28 cellular contexts compared by ENCODE assay signal in genomic region chr2:29954316-29954715, GRCh38. TPM values are rescaled to one million over a fixed set of nuclear protein-coding genes. Genes with fewer than 3 reads are reported as not detected.
"Had no signal": no experiment of that assay in that cellular context is flagged by ENCODE, and none has a peak within 500 bp of the region (broad histone marks: within the 10 kb centered on the region; RNA-seq: fewer than 3 reads in every experiment).

No MANE protein-coding gene starts in this region.

- H3K4me1 Mint-ChIP-seq: activated B cell treated with CpG ODN at 0.5 μM for 24 hours; activated CD4-positive, alpha-beta T cell treated with anti-CD3 and anti-CD28 coated beads, Interleukin-2, amount 10 ng/mL, durations not matched to agents 24 days and 14 days; activated T-helper 17 cell treated with anti-CD3 and anti-CD28 coated beads, Interleukin-2, amount 50 U/mL, for 72 hours; T-cell had no signal

- H3K27ac ChIP-seq: adrenal gland, breast epithelium, PC-9 had no signal

- H3K9me3 Mint-ChIP-seq: activated B cell treated with CpG ODN at 0.5 μM for 24 hours; activated CD4-positive, alpha-beta T cell treated with anti-CD3 and anti-CD28 coated beads, Interleukin-2, amount 10 ng/mL, durations not matched to agents 24 days and 14 days; activated naive CD4-positive, alpha-beta T cell treated with anti-CD3 and anti-CD28 coated beads for 36 hours; activated T-helper 17 cell treated with anti-CD3 and anti-CD28 coated beads, Interleukin-2, amount 50 U/mL, for 72 hours had no signal

- H3K36me3 Mint-ChIP-seq: activated naive CD8-positive, alpha-beta T cell; T-cell had no signal

- H3K4me2 ChIP-seq: PC-9 had no signal

- H3K27ac Mint-ChIP-seq: activated B cell treated with CpG ODN at 0.5 μM for 24 hours; activated CD4-positive, alpha-beta T cell treated with anti-CD3 and anti-CD28 coated beads, Interleukin-2, amount 10 ng/mL, durations not matched to agents 24 days and 14 days; activated naive CD4-positive, alpha-beta T cell treated with anti-CD3 and anti-CD28 coated beads for 36 hours; activated naive CD8-positive, alpha-beta T cell; activated T-helper 17 cell treated with anti-CD3 and anti-CD28 coated beads, Interleukin-2, amount 50 U/mL, for 72 hours; T-cell had no signal

- H2AFZ ChIP-seq: PC-9 had no signal

- H3K36me3 ChIP-seq: adrenal gland, breast epithelium had no signal

- DNase-seq: activated B cell treated with CpG ODN at 0.5 μM for 24 hours; activated CD4-positive, alpha-beta T cell treated with anti-CD3 and anti-CD28 coated beads for 1 hour; activated CD4-positive, alpha-beta T cell treated with anti-CD3 and anti-CD28 coated beads, Interleukin-2, amount 10 ng/mL, durations not matched to agents 24 days and 14 days; activated CD4-positive, alpha-beta T cell treated with anti-CD3 and anti-CD28 coated beads, Interleukin-2, amount 50 U/mL, for 48 hours; activated gamma-delta T cell; activated naive CD4-positive, alpha-beta T cell treated with anti-CD3 and anti-CD28 coated beads for 36 hours; activated T-cell treated with anti-CD3 and anti-CD28 coated beads for 4 hours; activated T-cell treated with anti-CD3 and anti-CD28 coated beads, Interleukin-2, amount 50 U/mL, for 48 hours; adrenal gland; anterior cingulate cortex; caudate nucleus; Kasumi-1; NCI-H146; NCI-H187 treated with DMSO at 0.1 percent for 48 hours; NCI-H2081 treated with DMSO at 0.1 percent for 48 hours; NCI-H345; NCI-H510A; NCI-H526 treated with DMSO at 0.1 percent for 48 hours; NCI-H82; PC-9; SHP77 treated with DMSO at 0.1 percent for 48 hours; T-cell; T-helper 2 cell; T1000 had no signal

- H3K4me3 Mint-ChIP-seq: activated B cell treated with CpG ODN at 0.5 μM for 24 hours; activated CD4-positive, alpha-beta T cell treated with anti-CD3 and anti-CD28 coated beads, Interleukin-2, amount 10 ng/mL, durations not matched to agents 24 days and 14 days; activated naive CD4-positive, alpha-beta T cell treated with anti-CD3 and anti-CD28 coated beads for 36 hours; activated naive CD8-positive, alpha-beta T cell; activated T-helper 17 cell treated with anti-CD3 and anti-CD28 coated beads, Interleukin-2, amount 50 U/mL, for 72 hours; T-cell had no signal

- H3K4me3 ChIP-seq: adrenal gland, breast epithelium, K562, PC-9 had no signal

- ATAC-seq: activated T-helper 17 cell treated with anti-CD3 and anti-CD28 coated beads, Interleukin-2, amount 50 U/mL, for 72 hours; K562; T-cell had no signal

- H3K9me3 ChIP-seq: adrenal gland, breast epithelium had no signal

- H3K4me1 ChIP-seq: adrenal gland, breast epithelium had no signal

- H3K27me3 ChIP-seq: adrenal gland, breast epithelium had no signal

RNA-seq across cellular contexts. Expression of gene ALK, which starts 32.9 kb away (rescaled TPM):
- total RNA-seq: activated B cell treated with CpG ODN at 0.5 μM for 24 hours; activated CD4-positive, alpha-beta T cell treated with anti-CD3 and anti-CD28 coated beads, Interleukin-2, amount 10 ng/mL, durations not matched to agents 24 days and 14 days; activated naive CD4-positive, alpha-beta T cell treated with anti-CD3 and anti-CD28 coated beads for 36 hours; activated T-helper 17 cell treated with anti-CD3 and anti-CD28 coated beads, Interleukin-2, amount 50 U/mL, for 72 hours; K562; PC-9; T-cell had no signal
